Comparison of ENCODE assay signal across 1 cellular context in the genomic region with DNA sequence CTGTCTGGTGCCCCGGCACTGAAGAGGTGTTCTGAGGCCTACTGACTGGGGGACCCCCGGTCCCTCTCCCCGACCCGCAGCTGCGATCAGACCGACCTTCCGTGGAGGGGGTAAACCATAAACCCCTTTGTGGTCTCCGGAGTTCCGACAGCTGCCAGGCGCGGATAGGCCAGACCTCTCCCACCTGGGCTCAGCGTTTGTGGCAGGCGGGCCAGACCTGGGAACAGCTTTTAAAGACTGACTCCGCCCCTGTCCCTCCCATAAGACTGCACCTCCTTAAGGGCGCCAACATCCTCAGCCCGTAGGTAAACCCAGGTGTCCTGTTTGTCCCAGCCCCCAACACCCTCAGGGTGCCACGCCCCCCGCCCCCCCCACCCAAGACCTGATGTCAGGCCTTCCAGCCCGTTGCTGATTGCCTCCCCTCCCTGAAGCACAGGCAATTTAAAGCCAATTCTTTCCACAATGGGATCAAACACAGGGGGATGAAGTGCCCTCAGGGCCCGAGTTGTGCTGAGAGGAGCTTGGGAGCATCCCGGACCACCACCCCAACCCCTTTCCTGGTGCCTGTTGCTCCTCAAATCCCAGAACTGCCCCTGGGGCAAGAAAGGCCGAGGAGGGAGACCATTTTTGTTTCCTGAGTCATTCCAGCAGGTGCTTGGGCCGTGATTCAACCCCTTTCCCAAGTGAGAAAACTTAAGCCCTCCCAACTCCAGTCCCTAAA.
TF ChIP-seq lines count a peak whose summit lies in the region.

TSS of gene SOX15 (minus strand) at position 204 of the 721 bp plus-strand sequence. CDS start 418 bp downstream, outside the sequence.

TF ChIP-seq in PFSK-1, 5 proteins besides CTCF, POLR2A, EP300 and RAD21 (continued from another document):
- TF ChIP-seq REST (IDR thresholded peaks at IDR 0.05; ENCODE audit: insufficient read depth in 1 of 2, low read depth in 2 of 2, low read length in 2 of 2) = no peak
